In the genomic region with DNA sequence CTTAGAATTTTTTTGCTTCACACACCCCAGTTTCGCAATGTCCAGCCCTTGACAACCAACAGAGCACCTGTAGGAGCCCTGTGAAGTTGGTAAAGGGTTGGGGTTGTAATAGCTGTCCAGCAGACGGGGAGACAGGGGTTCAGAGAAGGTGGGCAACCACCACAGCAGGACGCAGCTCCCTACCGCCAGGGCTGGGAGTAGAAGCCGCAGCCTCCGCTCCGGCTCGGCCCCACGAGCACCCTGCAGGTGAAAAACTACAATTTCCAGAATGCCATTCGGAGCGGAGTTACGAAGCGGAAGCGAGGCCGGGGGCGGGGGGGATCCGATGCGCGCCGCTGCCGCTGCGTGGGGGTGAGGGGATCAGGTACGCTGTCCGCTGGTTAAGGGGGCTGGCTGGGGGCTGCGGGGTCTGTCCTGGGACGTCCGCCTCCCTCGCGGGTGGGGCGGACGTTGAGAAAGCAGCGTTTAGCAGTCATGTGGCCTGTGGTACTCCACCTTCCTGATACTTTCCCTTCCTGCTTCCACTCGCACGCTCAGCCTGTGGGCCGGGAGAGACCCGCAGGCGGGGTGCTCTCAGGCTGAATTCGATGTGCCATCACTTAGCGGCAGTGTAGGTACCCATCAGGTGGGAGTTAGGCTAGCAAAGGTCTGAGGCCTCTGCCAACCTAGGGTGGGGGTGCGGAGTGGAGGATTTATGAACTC, we compare ENCODE assay signal across 8 cellular contexts. TPM values are rescaled to one million over a fixed set of nuclear protein-coding genes. Genes with fewer than 3 reads are reported as not detected.
DNase-seq lines count a peak whose midpoint lies in the region; ATAC-seq and TF ChIP-seq lines count a peak whose summit lies in the region.

A gene with protein sequence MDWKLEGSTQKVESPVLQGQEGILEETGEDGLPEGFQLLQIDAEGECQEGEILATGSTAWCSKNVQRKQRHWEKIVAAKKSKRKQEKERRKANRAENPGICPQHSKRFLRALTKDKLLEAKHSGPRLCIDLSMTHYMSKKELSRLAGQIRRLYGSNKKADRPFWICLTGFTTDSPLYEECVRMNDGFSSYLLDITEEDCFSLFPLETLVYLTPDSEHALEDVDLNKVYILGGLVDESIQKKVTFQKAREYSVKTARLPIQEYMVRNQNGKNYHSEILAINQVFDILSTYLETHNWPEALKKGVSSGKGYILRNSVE (plus strand): TSS at position 317 of the 702 bp plus-strand sequence. CDS start 8,127 bp downstream, outside the sequence.

- BruUV-seq in Panc1 (replicated peaks; lab: Mats Ljungman, UMichigan): TSS peak; percentile 85

- peak within 1 kb of the TSS; percentile 90 to 99 (median 96) for H3K4me3 Mint-ChIP-seq in naive thymus-derived CD8-positive, alpha-beta T cell
- H3K4me3 Mint-ChIP-seq in stimulated activated naive B cell treated with anti-CD40 and anti-IgM and Interleukin-4, amounts not matched to agents 10 μg/mL and 1 μg/mL and 100 μg/mL, for 72 hours: peak within 1 kb of the TSS; percentile 86 to 89

- H3K9me3 Mint-ChIP-seq in naive thymus-derived CD8-positive, alpha-beta T cell: no peaks in the 10 kb centered on the region
- H3K9me3 Mint-ChIP-seq in stimulated activated naive B cell treated with anti-CD40 and anti-IgM and Interleukin-4, amounts not matched to agents 10 μg/mL and 1 μg/mL and 100 μg/mL, for 72 hours: no peaks in the 10 kb centered on the region

- H3K36me3 Mint-ChIP-seq in naive thymus-derived CD8-positive, alpha-beta T cell: peaks cover 0 to 10% (median 0%) of the 10 kb centered on the region in 3 donors
- peaks cover under 1 to 1% of the 10 kb centered on the region in 2 donors for H3K36me3 Mint-ChIP-seq in stimulated activated naive B cell treated with anti-CD40 and anti-IgM and Interleukin-4, amounts not matched to agents 10 μg/mL and 1 μg/mL and 100 μg/mL, for 72 hours

- H3K36me3 ChIP-seq in HUES48 (ENCODE audit: control insufficient read depth, insufficient read depth, low read length): no peaks in the 10 kb centered on the region
- H3K36me3 ChIP-seq in Panc1 (ENCODE audit: control insufficient read depth, insufficient read depth, low read length): no peaks in the 10 kb centered on the region

- H3K27ac Mint-ChIP-seq in naive thymus-derived CD8-positive, alpha-beta T cell: peak within 1 kb of the TSS; percentile 83 to 97 (median 95)
- peak within 1 kb of the TSS; percentile 95 for H3K27ac Mint-ChIP-seq in stimulated activated naive B cell treated with anti-CD40 and anti-IgM and Interleukin-4, amounts not matched to agents 10 μg/mL and 1 μg/mL and 100 μg/mL, for 72 hours

- H3K4me1 Mint-ChIP-seq in naive thymus-derived CD8-positive, alpha-beta T cell: peaks cover 17 to 43% (median 34%) of the 10 kb centered on the region in 4 donors
- H3K4me1 Mint-ChIP-seq in stimulated activated naive B cell treated with anti-CD40 and anti-IgM and Interleukin-4, amounts not matched to agents 10 μg/mL and 1 μg/mL and 100 μg/mL, for 72 hours: peaks cover 9 to 25% of the 10 kb centered on the region in 2 donors

- no peaks in the 10 kb centered on the region for H3K4me1 ChIP-seq in HUES48 (ENCODE audit: control insufficient read depth, insufficient read depth, low read length)
- peaks cover 8% of the 10 kb centered on the region for H3K4me1 ChIP-seq in Panc1 (ENCODE audit: control insufficient read depth, insufficient read depth, low read length)

- peak; percentile 70 for ATAC-seq in GM19468 (IDR thresholded peaks at IDR 0.05; ENCODE audit: extremely low read depth, unreplicated experiment)
- peak; percentile 96 for ATAC-seq in Panc1
- peak; percentile 91 to 94 for ATAC-seq in naive thymus-derived CD8-positive, alpha-beta T cell
- ATAC-seq in stimulated activated naive B cell treated with anti-CD40 and anti-IgM and Interleukin-4, amounts not matched to agents 10 μg/mL and 1 μg/mL and 100 μg/mL, for 72 hours (replicated peaks): peak; percentile 93

- DNase-seq in COLO829 (ENCODE audit: low spot score) (peak; percentile 89), Panc1 (ENCODE audit: low read depth, low spot score) (no peak), fibroblast of peridontal ligament (ENCODE audit: extremely low read depth) (peak; percentile 65)
- DNase-seq in activated T-helper 1 cell treated with anti-CD3 and anti-CD28 coated beads, Interleukin-2, amount 50 U/mL, for 16 hours (ENCODE audit: low read depth in 1 of 2, low spot score in 1 of 2): peak; percentile 37 to 55
- peak; percentile 53 to 84 (median 66) for DNase-seq in naive thymus-derived CD8-positive, alpha-beta T cell
- DNase-seq in stimulated activated naive B cell treated with anti-CD40 and anti-IgM and Interleukin-4, amounts not matched to agents 10 μg/mL and 1 μg/mL and 100 μg/mL, for 72 hours: peak; percentile 66

- no peak for TF ChIP-seq CTCF in Panc1 (IDR thresholded peaks at IDR 0.05)

- peak within 1 kb of the TSS; percentile 57 for H3K9ac ChIP-seq in HUES48 (ENCODE audit: low read depth, low read length)

- in situ Hi-C loops in Panc1 (cut with HindIII; ENCODE audit: low pct_unique_long_range_greater_than_20kb, low sequenced_read_pairs): no loop called here

- H3K4me3 ChIP-seq in HUES48 (ENCODE audit: low read depth, low read length): peak within 1 kb of the TSS; percentile 89
- H3K4me3 ChIP-seq in Panc1 (ENCODE audit: low read depth in 2 of 2, low read length in 2 of 2): peak within 1 kb of the TSS; percentile 81 to 95

- POLR2A ChIA-PET in Panc1 (lab: Charles Lee): interaction anchor here (0.7 kb wide), 3 partner anchors 10 to 646 kb away, joined by 3 to 13 read pairs (median 4); no protein-coding TSS in a partner anchor
- POLR2A ChIA-PET in naive thymus-derived CD8-positive, alpha-beta T cell (lab: Charles Lee): interaction anchor here (1.2 to 1.6 kb wide), 2 partner anchors 31 to 161 kb away, joined by 3 to 9 read pairs; partner anchors contain the start of genes EXOSC3 and TOMM5

- CTCF ChIA-PET in Panc1 (lab: Charles Lee): no interaction called here

- H3K27ac ChIP-seq in HUES48 (ENCODE audit: low read depth, low read length): no peak within 1 kb of the TSS
- peak within 1 kb of the TSS; percentile 98 for H3K27ac ChIP-seq in Panc1 (ENCODE audit: low read length)

- H3K9me3 ChIP-seq in HUES48 (ENCODE audit: control insufficient read depth, insufficient read depth, low read length): no peaks in the 10 kb centered on the region
- H3K9me3 ChIP-seq in Panc1 (ENCODE audit: control insufficient read depth, insufficient read depth, low read depth, low read length): no peaks in the 10 kb centered on the region

- no peaks in the 10 kb centered on the region for H3K27me3 Mint-ChIP-seq in naive thymus-derived CD8-positive, alpha-beta T cell
- H3K27me3 Mint-ChIP-seq in stimulated activated naive B cell treated with anti-CD40 and anti-IgM and Interleukin-4, amounts not matched to agents 10 μg/mL and 1 μg/mL and 100 μg/mL, for 72 hours: peaks cover 0 to 4% of the 10 kb centered on the region in 2 donors

- intact Hi-C loops in Panc1 (cut with micrococcal nuclease; ENCODE audit: unreplicated experiment): no loop called here

- H3K27me3 ChIP-seq in HUES48 (ENCODE audit: control insufficient read depth, insufficient read depth, low read length) (no peaks in the 10 kb centered on the region), Panc1 (ENCODE audit: control insufficient read depth, insufficient read depth, low read length) (no peaks in the 10 kb centered on the region)

RNA-seq across cellular contexts. Expression of the gene that starts here (rescaled TPM):
- total RNA-seq in Panc1 (2021; ENCODE audit: unreplicated experiment): 9.8 TPM
- polyA plus RNA-seq in Panc1 (2012; ENCODE audit: insufficient read length): 6.9 TPM
- 10 to 100 TPM; 29.9 to 30.2 TPM for total RNA-seq in naive thymus-derived CD8-positive, alpha-beta T cell
- 10 to 100 TPM; 14.7 to 20.8 (median 16.2) TPM for polyA plus RNA-seq in naive thymus-derived CD8-positive, alpha-beta T cell
